In the genomic region with DNA sequence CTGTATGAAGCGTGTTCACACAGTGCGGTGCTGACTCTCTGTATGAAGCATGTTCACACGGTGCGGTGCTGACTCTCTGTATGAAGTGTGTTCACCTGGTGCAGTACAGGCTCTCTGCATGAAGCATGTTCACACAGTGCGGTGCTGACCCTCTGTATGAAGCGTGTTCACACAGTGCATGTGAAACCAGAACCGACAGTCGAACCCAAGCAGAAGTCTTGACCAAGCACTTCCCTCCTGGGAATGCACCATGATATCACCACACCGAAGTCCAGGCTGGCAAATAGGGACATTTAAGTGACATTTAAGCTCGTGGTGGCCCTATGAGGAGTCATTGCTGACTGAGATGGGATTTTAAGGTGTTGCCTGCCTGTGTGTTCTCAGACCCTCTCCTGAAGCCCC, we compare ENCODE assay signal across 2 cellular contexts.
TF ChIP-seq lines count a peak whose summit lies in the region.

No MANE protein-coding gene starts in this region.

TF ChIP-seq in endothelial cell of umbilical vein, 7 proteins besides CTCF, POLR2A, EP300 and RAD21 (continued from another document):
- TF ChIP-seq FOS (IDR thresholded peaks at IDR 0.05; ENCODE audit: borderline replicate concordance, insufficient read depth, low read length) (no peak), EZH2 (IDR thresholded peaks at IDR 0.05; ENCODE audit: borderline replicate concordance, low read depth, low read length, severe bottlenecking) (no peak), GATA2 (IDR thresholded peaks at IDR 0.05; ENCODE audit: insufficient read depth, insufficient read length, low read depth, low read length) (no peak), JUN (IDR thresholded peaks at IDR 0.05; ENCODE audit: borderline replicate concordance, insufficient read depth, insufficient read length, low read depth) (no peak)
- TF ChIP-seq, protein P1, sequence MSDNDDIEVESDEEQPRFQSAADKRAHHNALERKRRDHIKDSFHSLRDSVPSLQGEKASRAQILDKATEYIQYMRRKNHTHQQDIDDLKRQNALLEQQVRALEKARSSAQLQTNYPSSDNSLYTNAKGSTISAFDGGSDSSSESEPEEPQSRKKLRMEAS (IDR thresholded peaks at IDR 0.05; ENCODE audit: insufficient read depth, insufficient read length) = no peak

TF ChIP-seq in HEK293T, 16 proteins besides CTCF, POLR2A, EP300 and RAD21 (continued from another document):
- TF ChIP-seq BHLHE40 (IDR thresholded peaks at IDR 0.05; ENCODE audit: borderline replicate concordance) (no peak), L3MBTL2 (conservative IDR thresholded peaks at IDR 0.05) (no peak), ZNF384 (IDR thresholded peaks at IDR 0.05) (no peak), FOXK2 (IDR thresholded peaks at IDR 0.05) (no peak), SP1 (IDR thresholded peaks at IDR 0.05) (no peak), ARNT (IDR thresholded peaks at IDR 0.05) (no peak), FOXM1 (IDR thresholded peaks at IDR 0.05; ENCODE audit: borderline replicate concordance) (no peak), SUZ12 (IDR thresholded peaks at IDR 0.05) (no peak), ELF4 (IDR thresholded peaks at IDR 0.05) (no peak), HDGF (IDR thresholded peaks at IDR 0.05; ENCODE audit: borderline replicate concordance) (no peak), TARDBP (IDR thresholded peaks at IDR 0.05) (no peak)
- TF ChIP-seq, protein P2, sequence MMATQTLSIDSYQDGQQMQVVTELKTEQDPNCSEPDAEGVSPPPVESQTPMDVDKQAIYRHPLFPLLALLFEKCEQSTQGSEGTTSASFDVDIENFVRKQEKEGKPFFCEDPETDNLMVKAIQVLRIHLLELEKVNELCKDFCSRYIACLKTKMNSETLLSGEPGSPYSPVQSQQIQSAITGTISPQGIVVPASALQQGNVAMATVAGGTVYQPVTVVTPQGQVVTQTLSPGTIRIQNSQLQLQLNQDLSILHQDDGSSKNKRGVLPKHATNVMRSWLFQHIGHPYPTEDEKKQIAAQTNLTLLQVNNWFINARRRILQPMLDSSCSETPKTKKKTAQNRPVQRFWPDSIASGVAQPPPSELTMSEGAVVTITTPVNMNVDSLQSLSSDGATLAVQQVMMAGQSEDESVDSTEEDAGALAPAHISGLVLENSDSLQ (IDR thresholded peaks at IDR 0.05) = no peak
TF ChIP-seq in HEK293T: peak in this region for 0.
